Comparison of ENCODE assay signal across 1 cellular context in the genomic region with DNA sequence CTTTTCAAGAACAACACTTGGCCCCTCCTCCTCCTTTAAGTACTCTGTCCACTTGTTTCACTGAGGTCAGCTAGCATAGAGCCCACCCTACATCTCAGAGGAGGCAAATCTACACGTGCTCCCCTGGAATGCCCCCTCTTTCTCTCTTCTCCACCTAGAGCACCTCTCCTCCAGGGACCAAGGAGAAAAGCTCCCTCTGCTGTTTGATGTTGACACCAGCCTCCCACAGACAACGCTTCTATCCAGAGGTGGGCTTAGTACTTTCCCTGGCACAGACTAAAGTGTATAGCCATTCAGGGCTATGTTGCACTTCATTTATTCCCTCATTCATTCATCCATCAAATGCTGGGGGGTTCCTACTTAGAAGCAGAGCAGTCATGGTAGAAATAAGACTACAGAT.
TF ChIP-seq lines count a peak whose summit lies in the region.

No MANE protein-coding gene starts in this region.

TF ChIP-seq in K562, 482 proteins besides CTCF, POLR2A, EP300 and RAD21 (continued from another document):
- TF ChIP-seq, protein P1, sequence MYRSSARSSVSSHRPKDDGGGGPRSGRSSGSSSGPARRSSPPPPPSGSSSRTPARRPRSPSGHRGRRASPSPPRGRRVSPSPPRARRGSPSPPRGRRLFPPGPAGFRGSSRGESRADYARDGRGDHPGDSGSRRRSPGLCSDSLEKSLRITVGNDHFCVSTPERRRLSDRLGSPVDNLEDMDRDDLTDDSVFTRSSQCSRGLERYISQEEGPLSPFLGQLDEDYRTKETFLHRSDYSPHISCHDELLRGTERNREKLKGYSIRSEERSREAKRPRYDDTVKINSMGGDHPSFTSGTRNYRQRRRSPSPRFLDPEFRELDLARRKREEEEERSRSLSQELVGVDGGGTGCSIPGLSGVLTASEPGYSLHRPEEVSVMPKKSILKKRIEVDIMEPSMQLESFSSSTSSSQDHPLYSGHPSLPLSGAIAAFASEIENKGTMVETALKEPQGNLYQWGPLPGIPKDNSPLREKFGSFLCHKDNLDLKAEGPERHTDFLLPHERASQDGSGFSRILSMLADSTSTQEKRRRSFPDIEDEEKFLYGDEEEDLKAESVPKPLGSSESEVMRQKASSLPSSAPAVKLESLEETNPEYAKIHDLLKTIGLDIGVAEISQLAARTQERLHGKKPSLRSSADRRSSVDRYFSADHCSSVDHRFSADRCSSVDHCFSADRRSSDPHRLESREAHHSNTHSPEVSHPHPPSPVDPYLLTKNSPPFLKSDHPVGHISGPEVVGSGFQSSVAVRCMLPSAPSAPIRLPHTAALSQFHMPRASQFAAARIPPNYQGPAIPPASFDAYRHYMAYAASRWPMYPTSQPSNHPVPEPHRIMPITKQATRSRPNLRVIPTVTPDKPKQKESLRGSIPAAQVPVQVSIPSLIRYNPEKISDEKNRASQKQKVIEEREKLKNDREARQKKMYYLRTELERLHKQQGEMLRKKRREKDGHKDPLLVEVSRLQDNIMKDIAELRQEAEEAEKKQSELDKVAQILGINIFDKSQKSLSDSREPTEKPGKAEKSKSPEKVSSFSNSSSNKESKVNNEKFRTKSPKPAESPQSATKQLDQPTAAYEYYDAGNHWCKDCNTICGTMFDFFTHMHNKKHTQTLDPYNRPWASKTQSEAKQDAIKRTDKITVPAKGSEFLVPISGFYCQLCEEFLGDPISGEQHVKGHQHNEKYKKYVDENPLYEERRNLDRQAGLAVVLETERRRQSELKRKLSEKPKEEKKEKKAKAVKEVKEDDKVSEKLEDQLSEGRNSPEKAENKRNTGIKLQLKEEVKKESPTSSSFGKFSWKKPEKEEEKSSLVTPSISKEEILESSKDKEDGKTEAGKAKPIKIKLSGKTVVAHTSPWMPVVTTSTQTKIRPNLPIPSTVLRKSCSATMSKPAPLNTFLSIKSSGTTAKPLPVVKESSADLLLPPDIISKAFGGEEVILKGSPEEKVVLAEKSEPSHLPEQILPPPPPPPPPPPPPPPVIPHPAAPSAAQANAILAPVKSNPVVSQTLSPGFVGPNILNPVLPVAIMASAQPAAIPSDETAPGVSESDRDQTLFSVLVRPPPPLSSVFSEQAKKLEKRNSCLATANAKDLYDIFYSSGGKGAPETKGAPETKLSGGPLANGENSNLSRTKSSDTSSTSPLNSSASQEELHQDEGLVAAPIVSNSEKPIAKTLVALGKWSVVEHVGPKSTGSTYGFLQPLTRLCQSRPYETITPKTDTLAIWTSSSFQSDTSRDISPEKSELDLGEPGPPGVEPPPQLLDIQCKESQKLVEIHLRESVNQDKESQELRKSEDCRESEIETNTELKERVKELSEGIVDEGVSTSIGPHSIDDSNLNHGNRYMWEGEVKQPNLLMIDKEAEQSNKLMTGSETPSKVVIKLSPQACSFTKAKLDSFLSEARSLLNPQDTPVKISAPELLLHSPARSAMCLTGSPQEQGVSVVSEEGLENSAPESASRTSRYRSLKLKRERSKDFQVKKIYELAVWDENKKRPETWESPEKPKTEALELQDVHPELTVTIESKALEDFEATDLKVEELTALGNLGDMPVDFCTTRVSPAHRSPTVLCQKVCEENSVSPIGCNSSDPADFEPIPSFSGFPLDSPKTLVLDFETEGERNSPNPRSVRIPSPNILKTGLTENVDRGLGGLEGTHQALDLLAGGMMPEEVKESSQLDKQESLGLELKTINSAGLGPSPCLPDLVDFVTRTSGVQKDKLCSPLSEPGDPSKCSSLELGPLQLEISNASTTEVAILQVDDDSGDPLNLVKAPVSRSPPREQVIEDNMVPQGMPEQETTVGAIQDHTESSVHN (IDR thresholded peaks at IDR 0.05; ENCODE audit: borderline replicate concordance in 1 of 2, low read depth in 1 of 2), result no peak
- no peak for TF ChIP-seq PRPF4 (IDR thresholded peaks at IDR 0.05; ENCODE audit: insufficient read depth, low read depth, low read length, poor library complexity, severe bottlenecking)
- no peak for TF ChIP-seq TARDBP (IDR thresholded peaks at IDR 0.05)
- TF ChIP-seq SIN3A (IDR thresholded peaks at IDR 0.05; ENCODE audit: borderline replicate concordance in 2 of 2, control insufficient read depth in 1 of 2, low read depth in 2 of 2, low read length in 2 of 2), result no peak
- no peak for TF ChIP-seq PTBP1 (IDR thresholded peaks at IDR 0.05; ENCODE audit: low read depth, low read length)
- TF ChIP-seq ZNF507 (tag; conservative IDR thresholded peaks at IDR 0.05), result no peak
- TF ChIP-seq FOXP1 (CRISPR knock-in tag; IDR thresholded peaks at IDR 0.05), result no peak
- TF ChIP-seq, protein P2, sequence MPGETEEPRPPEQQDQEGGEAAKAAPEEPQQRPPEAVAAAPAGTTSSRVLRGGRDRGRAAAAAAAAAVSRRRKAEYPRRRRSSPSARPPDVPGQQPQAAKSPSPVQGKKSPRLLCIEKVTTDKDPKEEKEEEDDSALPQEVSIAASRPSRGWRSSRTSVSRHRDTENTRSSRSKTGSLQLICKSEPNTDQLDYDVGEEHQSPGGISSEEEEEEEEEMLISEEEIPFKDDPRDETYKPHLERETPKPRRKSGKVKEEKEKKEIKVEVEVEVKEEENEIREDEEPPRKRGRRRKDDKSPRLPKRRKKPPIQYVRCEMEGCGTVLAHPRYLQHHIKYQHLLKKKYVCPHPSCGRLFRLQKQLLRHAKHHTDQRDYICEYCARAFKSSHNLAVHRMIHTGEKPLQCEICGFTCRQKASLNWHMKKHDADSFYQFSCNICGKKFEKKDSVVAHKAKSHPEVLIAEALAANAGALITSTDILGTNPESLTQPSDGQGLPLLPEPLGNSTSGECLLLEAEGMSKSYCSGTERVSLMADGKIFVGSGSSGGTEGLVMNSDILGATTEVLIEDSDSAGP (CRISPR knock-in tag; IDR thresholded peaks at IDR 0.05), result no peak
